1 cellular context compared by ENCODE assay signal in the genomic region with DNA sequence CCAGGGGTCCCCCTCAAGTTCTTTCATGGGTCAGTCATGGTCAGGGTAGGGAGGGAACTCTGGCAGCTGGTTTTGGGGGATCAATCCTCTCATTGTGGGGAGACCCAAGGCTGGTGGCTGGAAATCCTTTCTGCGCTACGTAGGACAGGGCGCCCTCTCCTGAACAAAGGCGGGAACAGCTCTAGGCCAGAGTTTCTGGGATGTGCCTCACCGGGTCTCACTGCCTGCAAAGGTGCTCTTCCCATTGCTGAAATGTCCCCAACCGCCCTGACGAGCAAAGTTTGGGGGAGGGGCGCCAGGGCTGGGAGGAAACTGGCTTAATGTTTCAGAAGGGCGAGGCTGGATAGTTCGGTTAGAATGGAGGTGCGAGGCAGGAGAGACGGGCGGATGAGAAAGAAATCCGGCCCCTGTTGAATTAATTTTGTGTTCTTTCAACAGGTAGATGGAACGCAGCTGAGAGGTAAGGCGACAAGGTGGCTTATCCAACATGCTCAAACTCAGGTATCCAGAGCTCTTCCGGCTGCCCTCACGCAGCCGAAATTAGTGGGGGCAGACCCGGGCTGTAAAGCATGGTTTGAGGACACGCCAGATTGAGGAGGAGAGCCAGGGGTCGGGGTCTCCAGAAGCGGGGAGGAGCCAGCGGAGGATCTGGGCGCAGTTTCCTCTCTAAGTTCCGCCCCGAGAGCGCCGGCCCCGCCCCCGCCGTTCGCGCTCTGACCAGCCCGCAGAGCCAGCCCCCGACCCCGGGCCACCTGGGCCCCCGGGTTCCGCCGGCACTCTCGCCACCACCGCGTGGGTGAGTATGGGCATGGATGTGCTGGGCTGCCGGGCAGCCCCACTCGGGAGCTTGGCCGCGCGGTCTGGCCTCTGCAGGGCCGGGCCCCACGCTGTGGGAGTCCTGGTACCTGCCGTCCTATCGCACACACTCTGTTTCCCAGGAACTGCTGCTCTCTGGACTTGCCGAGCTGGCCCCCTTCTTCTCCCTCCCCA.
TF ChIP-seq lines count a peak whose summit lies in the region.

PGAP2 (plus strand) TSS at position 705 of the 990 bp plus-strand sequence. CDS start 2,700 bp downstream, outside the sequence.

TF ChIP-seq in K562, 482 proteins besides CTCF, POLR2A, EP300 and RAD21 (continued from another document and continues in another):
- TF ChIP-seq, protein P1, sequence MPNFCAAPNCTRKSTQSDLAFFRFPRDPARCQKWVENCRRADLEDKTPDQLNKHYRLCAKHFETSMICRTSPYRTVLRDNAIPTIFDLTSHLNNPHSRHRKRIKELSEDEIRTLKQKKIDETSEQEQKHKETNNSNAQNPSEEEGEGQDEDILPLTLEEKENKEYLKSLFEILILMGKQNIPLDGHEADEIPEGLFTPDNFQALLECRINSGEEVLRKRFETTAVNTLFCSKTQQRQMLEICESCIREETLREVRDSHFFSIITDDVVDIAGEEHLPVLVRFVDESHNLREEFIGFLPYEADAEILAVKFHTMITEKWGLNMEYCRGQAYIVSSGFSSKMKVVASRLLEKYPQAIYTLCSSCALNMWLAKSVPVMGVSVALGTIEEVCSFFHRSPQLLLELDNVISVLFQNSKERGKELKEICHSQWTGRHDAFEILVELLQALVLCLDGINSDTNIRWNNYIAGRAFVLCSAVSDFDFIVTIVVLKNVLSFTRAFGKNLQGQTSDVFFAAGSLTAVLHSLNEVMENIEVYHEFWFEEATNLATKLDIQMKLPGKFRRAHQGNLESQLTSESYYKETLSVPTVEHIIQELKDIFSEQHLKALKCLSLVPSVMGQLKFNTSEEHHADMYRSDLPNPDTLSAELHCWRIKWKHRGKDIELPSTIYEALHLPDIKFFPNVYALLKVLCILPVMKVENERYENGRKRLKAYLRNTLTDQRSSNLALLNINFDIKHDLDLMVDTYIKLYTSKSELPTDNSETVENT (CRISPR knock-in tag; IDR thresholded peaks at IDR 0.05) = 0 out of 2 replicates have a peak, but pooled peaks have one; percentile 39
- TF ChIP-seq, protein P2, sequence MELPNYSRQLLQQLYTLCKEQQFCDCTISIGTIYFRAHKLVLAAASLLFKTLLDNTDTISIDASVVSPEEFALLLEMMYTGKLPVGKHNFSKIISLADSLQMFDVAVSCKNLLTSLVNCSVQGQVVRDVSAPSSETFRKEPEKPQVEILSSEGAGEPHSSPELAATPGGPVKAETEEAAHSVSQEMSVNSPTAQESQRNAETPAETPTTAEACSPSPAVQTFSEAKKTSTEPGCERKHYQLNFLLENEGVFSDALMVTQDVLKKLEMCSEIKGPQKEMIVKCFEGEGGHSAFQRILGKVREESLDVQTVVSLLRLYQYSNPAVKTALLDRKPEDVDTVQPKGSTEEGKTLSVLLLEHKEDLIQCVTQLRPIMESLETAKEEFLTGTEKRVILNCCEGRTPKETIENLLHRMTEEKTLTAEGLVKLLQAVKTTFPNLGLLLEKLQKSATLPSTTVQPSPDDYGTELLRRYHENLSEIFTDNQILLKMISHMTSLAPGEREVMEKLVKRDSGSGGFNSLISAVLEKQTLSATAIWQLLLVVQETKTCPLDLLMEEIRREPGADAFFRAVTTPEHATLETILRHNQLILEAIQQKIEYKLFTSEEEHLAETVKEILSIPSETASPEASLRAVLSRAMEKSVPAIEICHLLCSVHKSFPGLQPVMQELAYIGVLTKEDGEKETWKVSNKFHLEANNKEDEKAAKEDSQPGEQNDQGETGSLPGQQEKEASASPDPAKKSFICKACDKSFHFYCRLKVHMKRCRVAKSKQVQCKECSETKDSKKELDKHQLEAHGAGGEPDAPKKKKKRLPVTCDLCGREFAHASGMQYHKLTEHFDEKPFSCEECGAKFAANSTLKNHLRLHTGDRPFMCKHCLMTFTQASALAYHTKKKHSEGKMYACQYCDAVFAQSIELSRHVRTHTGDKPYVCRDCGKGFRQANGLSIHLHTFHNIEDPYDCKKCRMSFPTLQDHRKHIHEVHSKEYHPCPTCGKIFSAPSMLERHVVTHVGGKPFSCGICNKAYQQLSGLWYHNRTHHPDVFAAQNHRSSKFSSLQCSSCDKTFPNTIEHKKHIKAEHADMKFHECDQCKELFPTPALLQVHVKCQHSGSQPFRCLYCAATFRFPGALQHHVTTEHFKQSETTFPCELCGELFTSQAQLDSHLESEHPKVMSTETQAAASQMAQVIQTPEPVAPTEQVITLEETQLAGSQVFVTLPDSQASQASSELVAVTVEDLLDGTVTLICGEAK (IDR thresholded peaks at IDR 0.05) = 0 out of 2 replicates have a peak, but pooled peaks have one; percentile 22
- TF ChIP-seq, protein P2 (CRISPR knock-in tag; IDR thresholded peaks at IDR 0.05) = no peak
- TF ChIP-seq, protein P3, sequence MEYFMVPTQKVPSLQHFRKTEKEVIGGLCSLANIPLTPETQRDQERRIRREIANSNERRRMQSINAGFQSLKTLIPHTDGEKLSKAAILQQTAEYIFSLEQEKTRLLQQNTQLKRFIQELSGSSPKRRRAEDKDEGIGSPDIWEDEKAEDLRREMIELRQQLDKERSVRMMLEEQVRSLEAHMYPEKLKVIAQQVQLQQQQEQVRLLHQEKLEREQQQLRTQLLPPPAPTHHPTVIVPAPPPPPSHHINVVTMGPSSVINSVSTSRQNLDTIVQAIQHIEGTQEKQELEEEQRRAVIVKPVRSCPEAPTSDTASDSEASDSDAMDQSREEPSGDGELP (CRISPR knock-in tag; IDR thresholded peaks at IDR 0.05; ENCODE audit: borderline replicate concordance) = peak; percentile 10; the same call in 1 of the 2 replicates
- TF ChIP-seq, protein P4, sequence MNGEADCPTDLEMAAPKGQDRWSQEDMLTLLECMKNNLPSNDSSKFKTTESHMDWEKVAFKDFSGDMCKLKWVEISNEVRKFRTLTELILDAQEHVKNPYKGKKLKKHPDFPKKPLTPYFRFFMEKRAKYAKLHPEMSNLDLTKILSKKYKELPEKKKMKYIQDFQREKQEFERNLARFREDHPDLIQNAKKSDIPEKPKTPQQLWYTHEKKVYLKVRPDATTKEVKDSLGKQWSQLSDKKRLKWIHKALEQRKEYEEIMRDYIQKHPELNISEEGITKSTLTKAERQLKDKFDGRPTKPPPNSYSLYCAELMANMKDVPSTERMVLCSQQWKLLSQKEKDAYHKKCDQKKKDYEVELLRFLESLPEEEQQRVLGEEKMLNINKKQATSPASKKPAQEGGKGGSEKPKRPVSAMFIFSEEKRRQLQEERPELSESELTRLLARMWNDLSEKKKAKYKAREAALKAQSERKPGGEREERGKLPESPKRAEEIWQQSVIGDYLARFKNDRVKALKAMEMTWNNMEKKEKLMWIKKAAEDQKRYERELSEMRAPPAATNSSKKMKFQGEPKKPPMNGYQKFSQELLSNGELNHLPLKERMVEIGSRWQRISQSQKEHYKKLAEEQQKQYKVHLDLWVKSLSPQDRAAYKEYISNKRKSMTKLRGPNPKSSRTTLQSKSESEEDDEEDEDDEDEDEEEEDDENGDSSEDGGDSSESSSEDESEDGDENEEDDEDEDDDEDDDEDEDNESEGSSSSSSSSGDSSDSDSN (IDR thresholded peaks at IDR 0.05; ENCODE audit: borderline replicate concordance in 1 of 2, low read depth in 2 of 2, low read length in 2 of 2) = 0 out of 4 replicates have a peak, but pooled peaks of 1 of the 2 experiments have one; percentile 24
- TF ChIP-seq ZNF695 (CRISPR knock-in tag; IDR thresholded peaks at IDR 0.05) (no peak), SP1 (CRISPR knock-in tag; IDR thresholded peaks at IDR 0.05) (peak; percentile 48; the same call in 1 of the 2 replicates), ETV1 (tag; conservative IDR thresholded peaks at IDR 0.05; ENCODE audit: low read depth) (0 out of 2 replicates have a peak, but pooled peaks have one; percentile 27), ZNF583 (CRISPR knock-in tag; IDR thresholded peaks at IDR 0.05) (no peak), ZEB2 (IDR thresholded peaks at IDR 0.05) (peak; percentile 95), HMG20B (CRISPR knock-in tag; IDR thresholded peaks at IDR 0.05) (no peak), YY1 (IDR thresholded peaks at IDR 0.05; ENCODE audit: borderline replicate concordance in 1 of 3, control insufficient read depth in 1 of 3, extremely low read depth in 1 of 3, insufficient read depth in 3 of 3, insufficient read length in 1 of 3, insufficient replicate concordance in 2 of 3, low read depth in 1 of 3, low read length in 2 of 3) (peak in 1 of 3 experiments; percentile 13), JUN (IDR thresholded peaks at IDR 0.05; ENCODE audit: borderline replicate concordance, low read depth, low read length) (no peak), JUN (CRISPR knock-in tag; IDR thresholded peaks at IDR 0.05; ENCODE audit: borderline replicate concordance) (no peak), ATF7 (IDR thresholded peaks at IDR 0.05) (0 out of 2 replicates have a peak, but pooled peaks have one; percentile 26), MCM5 (IDR thresholded peaks at IDR 0.05; ENCODE audit: low read depth) (no peak), ARID1B (IDR thresholded peaks at IDR 0.05) (peak; percentile 25; the same call in 1 of the 2 replicates)
- TF ChIP-seq, protein P5, sequence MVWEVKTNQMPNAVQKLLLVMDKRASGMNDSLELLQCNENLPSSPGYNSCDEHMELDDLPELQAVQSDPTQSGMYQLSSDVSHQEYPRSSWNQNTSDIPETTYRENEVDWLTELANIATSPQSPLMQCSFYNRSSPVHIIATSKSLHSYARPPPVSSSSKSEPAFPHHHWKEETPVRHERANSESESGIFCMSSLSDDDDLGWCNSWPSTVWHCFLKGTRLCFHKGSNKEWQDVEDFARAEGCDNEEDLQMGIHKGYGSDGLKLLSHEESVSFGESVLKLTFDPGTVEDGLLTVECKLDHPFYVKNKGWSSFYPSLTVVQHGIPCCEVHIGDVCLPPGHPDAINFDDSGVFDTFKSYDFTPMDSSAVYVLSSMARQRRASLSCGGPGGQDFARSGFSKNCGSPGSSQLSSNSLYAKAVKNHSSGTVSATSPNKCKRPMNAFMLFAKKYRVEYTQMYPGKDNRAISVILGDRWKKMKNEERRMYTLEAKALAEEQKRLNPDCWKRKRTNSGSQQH (CRISPR knock-in tag; IDR thresholded peaks at IDR 0.05) = no peak
- TF ChIP-seq, protein P6, sequence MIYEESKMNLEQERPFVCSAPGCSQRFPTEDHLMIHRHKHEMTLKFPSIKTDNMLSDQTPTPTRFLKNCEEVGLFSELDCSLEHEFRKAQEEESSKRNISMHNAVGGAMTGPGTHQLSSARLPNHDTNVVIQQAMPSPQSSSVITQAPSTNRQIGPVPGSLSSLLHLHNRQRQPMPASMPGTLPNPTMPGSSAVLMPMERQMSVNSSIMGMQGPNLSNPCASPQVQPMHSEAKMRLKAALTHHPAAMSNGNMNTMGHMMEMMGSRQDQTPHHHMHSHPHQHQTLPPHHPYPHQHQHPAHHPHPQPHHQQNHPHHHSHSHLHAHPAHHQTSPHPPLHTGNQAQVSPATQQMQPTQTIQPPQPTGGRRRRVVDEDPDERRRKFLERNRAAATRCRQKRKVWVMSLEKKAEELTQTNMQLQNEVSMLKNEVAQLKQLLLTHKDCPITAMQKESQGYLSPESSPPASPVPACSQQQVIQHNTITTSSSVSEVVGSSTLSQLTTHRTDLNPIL (CRISPR knock-in tag; IDR thresholded peaks at IDR 0.05) = no peak
